Comparison of ENCODE assay signal across 1 cellular context in genomic region chr2:64859208-64860161, GRCh38.
TF ChIP-seq lines count a peak whose summit lies in the region.

No MANE protein-coding gene starts in this region.

TF ChIP-seq in K562, 482 proteins besides CTCF, POLR2A, EP300 and RAD21 (continued from another document and continues in another):
- TF ChIP-seq KDM5B (IDR thresholded peaks at IDR 0.05; ENCODE audit: insufficient replicate concordance, low read depth, low read length) (peak; percentile 48), SRSF9 (IDR thresholded peaks at IDR 0.05; ENCODE audit: borderline replicate concordance, low read depth, low read length) (no peak), DMBX1 (CRISPR knock-in tag; IDR thresholded peaks at IDR 0.05; ENCODE audit: borderline replicate concordance) (no peak), JUND (IDR thresholded peaks at IDR 0.05; ENCODE audit: borderline replicate concordance, low read depth, low read length) (no peak), JUND (tag; IDR thresholded peaks at IDR 0.05; ENCODE audit: borderline replicate concordance, low read depth, low read length) (peak; percentile 30; the same call in 1 of the 3 replicates), ILK (tag; IDR thresholded peaks at IDR 0.05; ENCODE audit: borderline replicate concordance, low read depth) (no peak), HNRNPK (IDR thresholded peaks at IDR 0.05; ENCODE audit: low read depth, low read length, poor library complexity, severe bottlenecking) (no peak), FOXK2 (conservative IDR thresholded peaks at IDR 0.05 in 1 of 2, IDR thresholded peaks at IDR 0.05 in 1 of 2; ENCODE audit: low read depth in 2 of 2) (no peak), MBD1 (CRISPR knock-in tag; IDR thresholded peaks at IDR 0.05) (no peak), NRF1 (conservative IDR thresholded peaks at IDR 0.05 in 1 of 2, IDR thresholded peaks at IDR 0.05 in 1 of 2) (peak; percentile 56 to 66), RBM15 (IDR thresholded peaks at IDR 0.05; ENCODE audit: insufficient read depth, low read length) (no peak), PHF21A (IDR thresholded peaks at IDR 0.05; ENCODE audit: borderline replicate concordance, low read depth) (no peak), ELK3 (CRISPR knock-in tag; IDR thresholded peaks at IDR 0.05) (no peak), MAX (CRISPR knock-in tag; IDR thresholded peaks at IDR 0.05) (peak; percentile 63), ZNF431 (CRISPR knock-in tag; IDR thresholded peaks at IDR 0.05) (no peak), HSF4 (CRISPR knock-in tag; IDR thresholded peaks at IDR 0.05; ENCODE audit: borderline replicate concordance) (no peak), SREBF1 (IDR thresholded peaks at IDR 0.05; ENCODE audit: borderline replicate concordance, low read depth, low read length) (0 out of 2 replicates have a peak, but pooled peaks have one; percentile 18), ZFP1 (CRISPR knock-in tag; IDR thresholded peaks at IDR 0.05) (no peak), STAT6 (CRISPR knock-in tag; IDR thresholded peaks at IDR 0.05) (no peak), ZNF197 (CRISPR knock-in tag; IDR thresholded peaks at IDR 0.05; ENCODE audit: low read depth) (0 out of 2 replicates have a peak, but pooled peaks have one; percentile 19), ZNF766 (CRISPR knock-in tag; conservative IDR thresholded peaks at IDR 0.05) (0 out of 2 replicates have a peak, but pooled peaks have one; percentile 34), CREB3L1 (IDR thresholded peaks at IDR 0.05; ENCODE audit: borderline replicate concordance, low read depth) (no peak), NCOA4 (IDR thresholded peaks at IDR 0.05; ENCODE audit: partially characterized antibody) (no peak), ZNF57 (CRISPR knock-in tag; IDR thresholded peaks at IDR 0.05) (no peak), ZNF143 (CRISPR knock-in tag; IDR thresholded peaks at IDR 0.05) (no peak), CUX1 (CRISPR knock-in tag; IDR thresholded peaks at IDR 0.05) (no peak), SETDB1 (IDR thresholded peaks at IDR 0.05; ENCODE audit: low read length) (no peak), ZNF583 (CRISPR knock-in tag; IDR thresholded peaks at IDR 0.05) (no peak), FOXK1 (CRISPR knock-in tag; IDR thresholded peaks at IDR 0.05; ENCODE audit: borderline replicate concordance) (no peak), NR3C1 (CRISPR knock-in tag; IDR thresholded peaks at IDR 0.05) (no peak), ARHGAP35 (IDR thresholded peaks at IDR 0.05; ENCODE audit: partially characterized antibody) (no peak), HCFC1 (IDR thresholded peaks at IDR 0.05; ENCODE audit: low read depth, low read length) (no peak; the same call in 1 of the 2 replicates), ZBTB33 (CRISPR knock-in tag; IDR thresholded peaks at IDR 0.05) (no peak), RBM34 (IDR thresholded peaks at IDR 0.05; ENCODE audit: borderline replicate concordance, insufficient read depth, low read length) (0 out of 2 replicates have a peak, but pooled peaks have one; percentile 33), ZNF830 (CRISPR knock-in tag; IDR thresholded peaks at IDR 0.05) (no peak), E2F1 (CRISPR knock-in tag; IDR thresholded peaks at IDR 0.05) (no peak), CHD4 (IDR thresholded peaks at IDR 0.05; ENCODE audit: insufficient read depth, insufficient replicate concordance, low read depth, low read length, poor library complexity, severe bottlenecking) (peak; percentile 37), NR2C2 (CRISPR knock-in tag; IDR thresholded peaks at IDR 0.05) (peak; percentile 64; the same call in 1 of the 2 replicates), NR2C2 (tag; IDR thresholded peaks at IDR 0.05) (peak; percentile 93), ZNF589 (CRISPR knock-in tag; IDR thresholded peaks at IDR 0.05; ENCODE audit: low read depth) (peak; percentile 92), KLF1 (tag; IDR thresholded peaks at IDR 0.05) (no peak), ZNF668 (CRISPR knock-in tag; IDR thresholded peaks at IDR 0.05) (0 out of 2 replicates have a peak, but pooled peaks have one; percentile 32), THAP12 (CRISPR knock-in tag; IDR thresholded peaks at IDR 0.05) (peak; percentile 7; the same call in 1 of the 2 replicates), ZBTB7A (IDR thresholded peaks at IDR 0.05; ENCODE audit: borderline replicate concordance, control insufficient read depth, low read depth, low read length) (peak; percentile 60; the same call in 1 of the 2 replicates), ZSCAN32 (CRISPR knock-in tag; IDR thresholded peaks at IDR 0.05) (no peak), HDAC3 (IDR thresholded peaks at IDR 0.05; ENCODE audit: borderline replicate concordance, partially characterized antibody) (no peak), ATF7 (IDR thresholded peaks at IDR 0.05) (peak; percentile 43), BACH1 (tag; IDR thresholded peaks at IDR 0.05) (no peak), CBX1 (IDR thresholded peaks at IDR 0.05; ENCODE audit: low read depth) (peak; percentile 65; the same call in 1 of the 2 replicates), MCM2 (IDR thresholded peaks at IDR 0.05; ENCODE audit: low read depth) (no peak), MAFK (IDR thresholded peaks at IDR 0.05; ENCODE audit: low read length) (no peak)
